22 cellular contexts compared by ENCODE assay signal in genomic region chr6:12260458-12261041, GRCh38. TPM values are rescaled to one million over a fixed set of nuclear protein-coding genes. Genes with fewer than 3 reads are reported as not detected.
"Had no signal": no experiment of that assay in that cellular context is flagged by ENCODE, and none has a peak within 500 bp of the region (broad histone marks: within the 10 kb centered on the region; RNA-seq: fewer than 3 reads in every experiment).

No MANE protein-coding gene starts in this region.

- H3K9me3 Mint-ChIP-seq: activated CD4-positive, alpha-beta memory T cell treated with anti-CD3 and anti-CD28 coated beads for 36 hours; activated CD4-positive, alpha-beta T cell treated with anti-CD3 and anti-CD28 coated beads, Interleukin-2, amount 10 ng/mL, durations not matched to agents 7 days and 5 days; activated naive CD4-positive, alpha-beta T cell treated with anti-CD3 and anti-CD28 coated beads for 36 hours; activated T-cell treated with anti-CD3 and anti-CD28 coated beads, Interleukin-2, amount 50 U/mL, for 4 hours; central memory CD8-positive, alpha-beta T cell had no signal

- H3K27me3 Mint-ChIP-seq: activated CD4-positive, alpha-beta memory T cell treated with anti-CD3 and anti-CD28 coated beads for 36 hours; brain had no signal

- H3K27ac ChIP-seq: KMS-11, SK-N-MC, VCaP had no signal

- H3K27ac Mint-ChIP-seq: activated CD4-positive, alpha-beta memory T cell treated with anti-CD3 and anti-CD28 coated beads for 36 hours; activated CD4-positive, alpha-beta T cell treated with anti-CD3 and anti-CD28 coated beads, Interleukin-2, amount 10 ng/mL, durations not matched to agents 7 days and 5 days; activated naive CD4-positive, alpha-beta T cell treated with anti-CD3 and anti-CD28 coated beads for 36 hours; activated naive CD8-positive, alpha-beta T cell had no signal

- DNase-seq: activated CD4-positive, alpha-beta memory T cell treated with anti-CD3 and anti-CD28 coated beads for 36 hours; activated CD4-positive, alpha-beta T cell treated with anti-CD3 and anti-CD28 coated beads, Interleukin-2, amount 10 ng/mL, durations not matched to agents 7 days and 5 days; activated CD4-positive, CD25-positive, alpha-beta regulatory T cell; activated CD8-positive, alpha-beta memory T cell treated with anti-CD3 and anti-CD28 coated beads for 24 hours; activated gamma-delta T cell; activated naive CD4-positive, alpha-beta T cell treated with anti-CD3 and anti-CD28 coated beads for 36 hours; activated T-cell treated with anti-CD3 and anti-CD28 coated beads, Interleukin-2, amount 50 U/mL, for 4 hours; amygdala; NCI-H1105 treated with DMSO at 0.1 percent for 48 hours; NCI-H1436 treated with DMSO at 0.1 percent for 48 hours; NCI-H187; NCI-H2081; NCI-H446; RPMI8226; T-helper 1 cell had no signal

- H3K4me2 ChIP-seq: KMS-11 had no signal

- H3K4me1 Mint-ChIP-seq: activated CD4-positive, alpha-beta T cell treated with anti-CD3 and anti-CD28 coated beads, Interleukin-2, amount 10 ng/mL, durations not matched to agents 7 days and 5 days; brain; central memory CD8-positive, alpha-beta T cell had no signal

- H3K4me3 Mint-ChIP-seq: activated CD4-positive, alpha-beta memory T cell treated with anti-CD3 and anti-CD28 coated beads for 36 hours; activated CD4-positive, alpha-beta T cell treated with anti-CD3 and anti-CD28 coated beads, Interleukin-2, amount 10 ng/mL, durations not matched to agents 7 days and 5 days; activated naive CD4-positive, alpha-beta T cell treated with anti-CD3 and anti-CD28 coated beads for 36 hours; activated naive CD8-positive, alpha-beta T cell; activated T-cell treated with anti-CD3 and anti-CD28 coated beads, Interleukin-2, amount 50 U/mL, for 4 hours; brain; central memory CD8-positive, alpha-beta T cell had no signal

- H3K4me3 ChIP-seq: SK-N-MC had no signal

- H3K9ac ChIP-seq: KMS-11 had no signal

- FAIRE-seq: astrocyte had no signal

- H3K36me3 Mint-ChIP-seq: activated CD4-positive, alpha-beta memory T cell treated with anti-CD3 and anti-CD28 coated beads for 36 hours; activated naive CD8-positive, alpha-beta T cell; brain had no signal

RNA-seq across cellular contexts. Expression of gene EDN1, which starts 29.6 kb away (rescaled TPM):
- total RNA-seq: activated CD4-positive, alpha-beta memory T cell treated with anti-CD3 and anti-CD28 coated beads for 36 hours had no signal
